Comparison of ENCODE assay signal across 8 cellular contexts in genomic region chr3:184362668-184363540, GRCh38. TPM values are rescaled to one million over a fixed set of nuclear protein-coding genes. Genes with fewer than 3 reads are reported as not detected.
DNase-seq lines count a peak whose midpoint lies in the region; ATAC-seq, FAIRE-seq and TF ChIP-seq lines count a peak whose summit lies in the region.

No MANE protein-coding gene starts in this region.

- peak; percentile 66 for TF ChIP-seq POLR2A in A549 (IDR thresholded peaks at IDR 0.05; ENCODE audit: low read length)
- peak; percentile 74 for TF ChIP-seq POLR2A in GM18526 (IDR thresholded peaks at IDR 0.05; ENCODE audit: extremely low read depth, insufficient read length)

- POLR2A ChIA-PET in A549 (lab: Yijun Ruan, JAX): interaction anchor here (0.6 to 1.4 kb wide), 5 partner anchors 12 to 1294 kb away, joined by 3 to 4 read pairs (median 3); no protein-coding TSS in a partner anchor

- peak overlapping the region; percentile 94 to 97 for H3K27ac ChIP-seq in A549

- H3K4me3 ChIP-seq in A549 (peak overlapping the region; percentile 79), iPS-15b (ENCODE audit: low read depth, low read length) (peak overlapping the region; percentile 95), skeletal muscle satellite cell (ENCODE audit: low read length) (peak overlapping the region; percentile 73)

- TF ChIP-seq RAD21 in A549 (conservative IDR thresholded peaks at IDR 0.05 in 1 of 2, IDR thresholded peaks at IDR 0.05 in 1 of 2): no peak

- CTCF ChIA-PET in A549 (lab: Yijun Ruan, JAX): interaction anchor here (0.6 to 1.6 kb wide), 13 partner anchors 9 to 247 kb away, joined by 3 to 5 read pairs (median 3); partner anchors contain the start of genes FAM131A and THPO

- H3K27me3 ChIP-seq in iPS-15b (ENCODE audit: control insufficient read depth, insufficient read depth, low read length): peaks cover 31% of the 10 kb centered on the region
- no peaks in the 10 kb centered on the region for H3K27me3 ChIP-seq in skeletal muscle satellite cell (ENCODE audit: control insufficient read depth, insufficient read depth, low read length)

- peak; percentile 67 to 86 for ATAC-seq in A549
- ATAC-seq in HG03066 (IDR thresholded peaks at IDR 0.05; ENCODE audit: low read depth, unreplicated experiment): peak; percentile 82

- TF ChIP-seq EP300 in A549 (IDR thresholded peaks at IDR 0.05): no peak

- H3K4me1 ChIP-seq in A549: peaks cover 20% of the 10 kb centered on the region
- peaks cover 15% of the 10 kb centered on the region for H3K4me1 ChIP-seq in iPS-15b (ENCODE audit: control insufficient read depth, insufficient read depth, low read length)
- peaks cover 34% of the 10 kb centered on the region for H3K4me1 ChIP-seq in skeletal muscle satellite cell (ENCODE audit: control insufficient read depth, insufficient read depth, low read length)

- peak overlapping the region; percentile 88 for H3K9ac ChIP-seq in iPS-15b (ENCODE audit: low read depth, low read length)
- H3K9ac ChIP-seq in skeletal muscle satellite cell (ENCODE audit: low read depth, low read length): peak overlapping the region; percentile 98

- no peak for FAIRE-seq in A549 (lab: Jason Lieb, UNC)

- peak; percentile 41 for TF ChIP-seq CTCF in A549 (IDR thresholded peaks at IDR 0.05)

- peaks cover 17% of the 10 kb centered on the region for H3K36me3 ChIP-seq in iPS-15b (ENCODE audit: control insufficient read depth, insufficient read depth, low read length)
- peaks cover 8% of the 10 kb centered on the region for H3K36me3 ChIP-seq in skeletal muscle satellite cell (ENCODE audit: insufficient read depth, low read length)

- DNase-seq in A549 (ENCODE audit: low read depth in 1 of 2, low spot score in 1 of 2) (peak; percentile 78 to 97), NCI-H2107 treated with DMSO at 0.1 percent for 48 hours (lab: John Stamatoyannopoulos, UW; ENCODE audit: unreplicated experiment) (peak; percentile 100), UCSD-AML1 (lab: John Stamatoyannopoulos, UW; ENCODE audit: unreplicated experiment) (peak; percentile 97), brain pericyte (ENCODE audit: low read depth, low spot score) (peak; percentile 93)

- H3K9me3 ChIP-seq in A549: no peaks in the 10 kb centered on the region
- no peaks in the 10 kb centered on the region for H3K9me3 ChIP-seq in iPS-15b (ENCODE audit: control insufficient read depth, insufficient read depth, low read length)
- no peaks in the 10 kb centered on the region for H3K9me3 ChIP-seq in skeletal muscle satellite cell (replicated peaks; ENCODE audit: low read length)

- WGBS in A549 (ENCODE audit: missing lambda C conversion rate): under 1% methylated on average over 11 of the region's 67 CpGs

- H3K4me2 ChIP-seq in A549: peak overlapping the region; percentile 97
- peak overlapping the region; percentile 81 for H3K4me2 ChIP-seq in skeletal muscle satellite cell (ENCODE audit: low read length)

TF ChIP-seq in A549, 52 proteins besides CTCF, POLR2A, EP300 and RAD21 (continues in another document):
- TF ChIP-seq EHF (CRISPR knock-in tag; IDR thresholded peaks at IDR 0.05) (no peak), NPAS2 (CRISPR knock-in tag; IDR thresholded peaks at IDR 0.05; ENCODE audit: borderline replicate concordance) (no peak), MAZ (IDR thresholded peaks at IDR 0.05; ENCODE audit: borderline replicate concordance, low read depth, low read length) (no peak), MAFK (IDR thresholded peaks at IDR 0.05; ENCODE audit: partially characterized antibody) (no peak), CHD4 (IDR thresholded peaks at IDR 0.05; ENCODE audit: borderline replicate concordance) (no peak), FOXS1 (CRISPR knock-in tag; IDR thresholded peaks at IDR 0.05) (no peak), PHF8 (IDR thresholded peaks at IDR 0.05; ENCODE audit: borderline replicate concordance, low read depth) (peak; percentile 66; the same call in 1 of the 2 replicates), FOSB (CRISPR knock-in tag; IDR thresholded peaks at IDR 0.05) (no peak), HEYL (CRISPR knock-in tag; IDR thresholded peaks at IDR 0.05) (0 out of 2 replicates have a peak, but pooled peaks have one; percentile 43), MAX (IDR thresholded peaks at IDR 0.05) (peak; percentile 81), HES2 (IDR thresholded peaks at IDR 0.05) (no peak), TFCP2L1 (CRISPR knock-in tag; IDR thresholded peaks at IDR 0.05) (0 out of 2 replicates have a peak, but pooled peaks have one; percentile 49), KDM1A (IDR thresholded peaks at IDR 0.05; ENCODE audit: low read depth) (no peak), HDAC2 (IDR thresholded peaks at IDR 0.05) (no peak)
- TF ChIP-seq, protein P1, sequence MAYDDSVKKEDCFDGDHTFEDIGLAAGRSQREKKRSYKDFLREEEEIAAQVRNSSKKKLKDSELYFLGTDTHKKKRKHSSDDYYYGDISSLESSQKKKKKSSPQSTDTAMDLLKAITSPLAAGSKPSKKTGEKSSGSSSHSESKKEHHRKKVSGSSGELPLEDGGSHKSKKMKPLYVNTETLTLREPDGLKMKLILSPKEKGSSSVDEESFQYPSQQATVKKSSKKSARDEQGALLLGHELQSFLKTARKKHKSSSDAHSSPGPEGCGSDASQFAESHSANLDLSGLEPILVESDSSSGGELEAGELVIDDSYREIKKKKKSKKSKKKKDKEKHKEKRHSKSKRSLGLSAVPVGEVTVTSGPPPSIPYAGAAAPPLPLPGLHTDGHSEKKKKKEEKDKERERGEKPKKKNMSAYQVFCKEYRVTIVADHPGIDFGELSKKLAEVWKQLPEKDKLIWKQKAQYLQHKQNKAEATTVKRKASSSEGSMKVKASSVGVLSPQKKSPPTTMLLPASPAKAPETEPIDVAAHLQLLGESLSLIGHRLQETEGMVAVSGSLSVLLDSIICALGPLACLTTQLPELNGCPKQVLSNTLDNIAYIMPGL (CRISPR knock-in tag; IDR thresholded peaks at IDR 0.05; ENCODE audit: borderline replicate concordance): no peak
- TF ChIP-seq, protein P2, sequence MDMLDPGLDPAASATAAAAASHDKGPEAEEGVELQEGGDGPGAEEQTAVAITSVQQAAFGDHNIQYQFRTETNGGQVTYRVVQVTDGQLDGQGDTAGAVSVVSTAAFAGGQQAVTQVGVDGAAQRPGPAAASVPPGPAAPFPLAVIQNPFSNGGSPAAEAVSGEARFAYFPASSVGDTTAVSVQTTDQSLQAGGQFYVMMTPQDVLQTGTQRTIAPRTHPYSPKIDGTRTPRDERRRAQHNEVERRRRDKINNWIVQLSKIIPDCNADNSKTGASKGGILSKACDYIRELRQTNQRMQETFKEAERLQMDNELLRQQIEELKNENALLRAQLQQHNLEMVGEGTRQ (IDR thresholded peaks at IDR 0.05): no peak

RNA-seq across cellular contexts. Expression of gene POLR2H, which starts 1.4 kb away (rescaled TPM):
- 112 and 127 TPM in 2 replicates for polyA plus RNA-seq in A549 (2011; rRNA removed)
- 105 and 149 TPM in 2 replicates for polyA plus RNA-seq in A549 (2012; cell fraction: cytosol; rRNA removed)
- 99.6 and 204 TPM in 2 replicates for polyA plus RNA-seq in A549 (2012; cell fraction: nucleus; rRNA removed)
- polyA plus RNA-seq in A549 (2017; fragmentation: RNase III; extraction: RNeasy Plus Mini Kit Qiagen cat#74134 plus additional on column Dnase treatment): 98.9 to 104 TPM (median 103 TPM) in 3 replicates
- polyA minus RNA-seq in A549 (2011; rRNA and poly(A)+ RNA removed): 46.1 and 47.9 TPM in 2 replicates
- total RNA-seq in skeletal muscle satellite cell (2012; rRNA removed): 107 and 163 TPM in 2 replicates

RNA-seq across cellular contexts. Expression of gene CLCN2, which starts 1.5 kb away (rescaled TPM):
- polyA plus RNA-seq in A549 (2011; rRNA removed): 2.2 and 2.7 TPM in 2 replicates
- polyA plus RNA-seq in A549 (2012; cell fraction: cytosol; rRNA removed): 6.2 and 7.9 TPM in 2 replicates
- polyA plus RNA-seq in A549 (2012; cell fraction: nucleus; rRNA removed): 28.7 and 33.9 TPM in 2 replicates
- 4.4 to 5.4 TPM (median 4.9 TPM) in 3 replicates for polyA plus RNA-seq in A549 (2017; fragmentation: RNase III; extraction: RNeasy Plus Mini Kit Qiagen cat#74134 plus additional on column Dnase treatment)
- polyA minus RNA-seq in A549 (2011; rRNA and poly(A)+ RNA removed): 6.0 and 9.3 TPM in 2 replicates
- 4.4 and 5.3 TPM in 2 replicates for total RNA-seq in skeletal muscle satellite cell (2012; rRNA removed)

RNA-seq across cellular contexts. Expression of gene THPO, which starts 15.1 kb away (rescaled TPM):
- polyA plus RNA-seq in A549 (2011; rRNA removed) (0.06 and 0.09 TPM in 2 replicates), A549 (2017; fragmentation: RNase III; extraction: RNeasy Plus Mini Kit Qiagen cat#74134 plus additional on column Dnase treatment) (not detected in 3 replicates)
- 0.03 and 0.05 TPM in 2 replicates for polyA plus RNA-seq in A549 (2012; cell fraction: cytosol; rRNA removed)
- polyA plus RNA-seq in A549 (2012; cell fraction: nucleus; rRNA removed): 0.06 and 0.13 TPM in 2 replicates
- not detected in 2 replicates for polyA minus RNA-seq in A549 (2011; rRNA and poly(A)+ RNA removed)
- total RNA-seq in skeletal muscle satellite cell (2012; rRNA removed): not detected in 2 replicates

RNA-seq across cellular contexts. Expression of gene CHRD, which starts 16.9 kb away (rescaled TPM):
- polyA plus RNA-seq in A549 (2011; rRNA removed) (0.12 and 0.19 TPM in 2 replicates), A549 (2017; fragmentation: RNase III; extraction: RNeasy Plus Mini Kit Qiagen cat#74134 plus additional on column Dnase treatment) (0.13 to 0.32 TPM (median 0.14 TPM) in 3 replicates)
- 0.12 and 0.21 TPM in 2 replicates for polyA plus RNA-seq in A549 (2012; cell fraction: cytosol; rRNA removed)
- polyA plus RNA-seq in A549 (2012; cell fraction: nucleus; rRNA removed): 1.1 and 1.9 TPM in 2 replicates
- polyA minus RNA-seq in A549 (2011; rRNA and poly(A)+ RNA removed): 0.21 and 0.29 TPM in 2 replicates
- 0.25 and 3.9 TPM in 2 replicates for total RNA-seq in skeletal muscle satellite cell (2012; rRNA removed)

RNA-seq across cellular contexts. Expression of gene FAM131A, which starts 25.5 kb away (rescaled TPM):
- polyA plus RNA-seq in A549 (2011; rRNA removed): 5.2 and 5.7 TPM in 2 replicates
- polyA plus RNA-seq in A549 (2012; cell fraction: cytosol; rRNA removed): 10.1 and 10.2 TPM in 2 replicates
- 11.2 and 16.5 TPM in 2 replicates for polyA plus RNA-seq in A549 (2012; cell fraction: nucleus; rRNA removed)
- 5.4 to 6.1 TPM (median 6.0 TPM) in 3 replicates for polyA plus RNA-seq in A549 (2017; fragmentation: RNase III; extraction: RNeasy Plus Mini Kit Qiagen cat#74134 plus additional on column Dnase treatment)
- polyA minus RNA-seq in A549 (2011; rRNA and poly(A)+ RNA removed): 6.0 and 7.8 TPM in 2 replicates
- 18.8 TPM in 2 replicates for total RNA-seq in skeletal muscle satellite cell (2012; rRNA removed)

Comparison
In these comparisons a context has a peak if more than half of its experiments do, and no peak if none do; other contexts are left out.
1. Peak in every context shown above with its lines: DNase-seq, ATAC-seq, H3K4me3 ChIP-seq and H3K27ac ChIP-seq.